Comparison of ENCODE assay signal across 8 cellular contexts in genomic region chr11:118252688-118253087, GRCh38. TPM values are rescaled to one million over a fixed set of nuclear protein-coding genes. Genes with fewer than 3 reads are reported as not detected.
DNase-seq lines count a peak whose midpoint lies in the region; ATAC-seq and TF ChIP-seq lines count a peak whose summit lies in the region.

No MANE protein-coding gene starts in this region.

- no peaks in the 10 kb centered on the region for H3K9me3 ChIP-seq in MM.1S (replicated peaks; ENCODE audit: insufficient read depth, low read length)
- no peaks in the 10 kb centered on the region for H3K9me3 ChIP-seq in effector memory CD4-positive, alpha-beta T cell (ENCODE audit: control insufficient read depth, low read length)

- no peaks in the 10 kb centered on the region for H3K27me3 Mint-ChIP-seq in progenitor cell of endocrine pancreas

- H3K36me3 ChIP-seq in MM.1S (replicated peaks; ENCODE audit: insufficient read depth, low read length) = no peaks in the 10 kb centered on the region
- H3K36me3 ChIP-seq in effector memory CD4-positive, alpha-beta T cell (ENCODE audit: control insufficient read depth, insufficient read depth, low read length) = no peaks in the 10 kb centered on the region

- peak overlapping the region; percentile 83 for H3K4me3 ChIP-seq in MM.1S (ENCODE audit: low read length)
- peak overlapping the region; percentile 78 for H3K4me3 ChIP-seq in effector memory CD4-positive, alpha-beta T cell (ENCODE audit: insufficient read depth, low read depth, low read length, poor library complexity, severe bottlenecking)

- peaks cover 6% of the 10 kb centered on the region for H3K4me1 ChIP-seq in MM.1S (ENCODE audit: low read length)
- H3K4me1 ChIP-seq in effector memory CD4-positive, alpha-beta T cell (ENCODE audit: control insufficient read depth, insufficient read depth, low read length, poor library complexity, severe bottlenecking) = peaks cover 6% of the 10 kb centered on the region

- H3K9me2 ChIP-seq in MM.1S (replicated peaks; ENCODE audit: insufficient read depth, low read length) = no peaks in the 10 kb centered on the region

- peak overlapping the region; percentile 87 for H3K9ac ChIP-seq in MM.1S (ENCODE audit: low read length)

- DNase-seq in MM.1S (no peak), progenitor cell of endocrine pancreas (ENCODE audit: low spot score, unreplicated experiment) (no peak), GM20000 (ENCODE audit: low spot score) (no peak), EL (no peak), AG08396 (ENCODE audit: low spot score) (no peak), NCI-H526 treated with DMSO at 0.1 percent for 48 hours (lab: John Stamatoyannopoulos, UW) (no peak)
- no peak for DNase-seq in effector memory CD4-positive, alpha-beta T cell

- ATAC-seq in GM18861 (IDR thresholded peaks at IDR 0.05; ENCODE audit: unreplicated experiment) = peak; percentile 16

- H3K36me3 Mint-ChIP-seq in progenitor cell of endocrine pancreas (ENCODE audit: insufficient read depth) = peaks cover 7% of the 10 kb centered on the region

- H3K27ac ChIP-seq in MM.1S (ENCODE audit: low read length) = peak overlapping the region; percentile 78; the same call in 1 of the 2 replicates
- peak overlapping the region; percentile 89 for H3K27ac ChIP-seq in effector memory CD4-positive, alpha-beta T cell (ENCODE audit: insufficient read depth, low read length, poor library complexity, severe bottlenecking)

- TF ChIP-seq CTCF in MM.1S (IDR thresholded peaks at IDR 0.05; ENCODE audit: low read length) (no peak), progenitor cell of endocrine pancreas (IDR thresholded peaks at IDR 0.05; ENCODE audit: unreplicated experiment) (no peak), GM20000 (IDR thresholded peaks at IDR 0.05; ENCODE audit: extremely low read depth, missing control alignments) (no peak)

- H3K9me3 Mint-ChIP-seq in progenitor cell of endocrine pancreas (ENCODE audit: low read depth) = no peaks in the 10 kb centered on the region

- H3K79me2 ChIP-seq in MM.1S (ENCODE audit: low read length) = peaks cover 14% of the 10 kb centered on the region

- peak overlapping the region; percentile 59 for H2AFZ ChIP-seq in MM.1S (ENCODE audit: low read length)

- no peaks in the 10 kb centered on the region for H3K27me3 ChIP-seq in MM.1S (replicated peaks; ENCODE audit: insufficient read depth, low read length)
- H3K27me3 ChIP-seq in effector memory CD4-positive, alpha-beta T cell (replicated peaks; ENCODE audit: control insufficient read depth, insufficient read depth, low read length, poor library complexity, severe bottlenecking) = no peaks in the 10 kb centered on the region

- H3K4me2 ChIP-seq in MM.1S (ENCODE audit: low read depth, low read length) = peak overlapping the region; percentile 85

- H4K20me1 ChIP-seq in MM.1S (ENCODE audit: insufficient read depth, low read length) = no peaks in the 10 kb centered on the region

- H3F3A ChIP-seq in MM.1S (ENCODE audit: insufficient read depth, low read length) = peaks cover 9% of the 10 kb centered on the region; the same call in 1 of the 2 replicates

- H3K4me3 Mint-ChIP-seq in progenitor cell of endocrine pancreas (ENCODE audit: low read depth) = peak overlapping the region; percentile 99

- peaks cover 9% of the 10 kb centered on the region for H3K4me1 Mint-ChIP-seq in progenitor cell of endocrine pancreas (ENCODE audit: low read depth)

- H3K27ac Mint-ChIP-seq in progenitor cell of endocrine pancreas = peak overlapping the region; percentile 100

RNA-seq across cellular contexts. Expression of gene MPZL3, which starts 0.5 kb away (rescaled TPM):
- total RNA-seq in progenitor cell of endocrine pancreas = 6.3 and 7.4 TPM in 2 replicates

RNA-seq across cellular contexts. Expression of gene MPZL2, which starts 11.4 kb away (rescaled TPM):
- 22.4 and 22.9 TPM in 2 replicates for total RNA-seq in progenitor cell of endocrine pancreas

RNA-seq across cellular contexts. Expression of gene JAML, which starts 27.9 kb away (rescaled TPM):
- total RNA-seq in progenitor cell of endocrine pancreas = 0.22 and 0.60 TPM in 2 replicates

RNA-seq across cellular contexts. Expression of gene CD3E, which starts 51.8 kb away (rescaled TPM):
- not detected in 2 replicates for total RNA-seq in progenitor cell of endocrine pancreas
